In genomic region chr1:19449454-19450228, GRCh38 we compare ENCODE assay signal across 12 cellular contexts. TPM values are rescaled to one million over a fixed set of nuclear protein-coding genes. Genes with fewer than 3 reads are reported as not detected.
DNase-seq lines count a peak whose midpoint lies in the region; FAIRE-seq and TF ChIP-seq lines count a peak whose summit lies in the region.
"Had no signal": no experiment of that assay in that cellular context is flagged by ENCODE, and none has a peak within 500 bp of the region (broad histone marks: within the 10 kb centered on the region; RNA-seq: fewer than 3 reads in every experiment).

No MANE protein-coding gene starts in this region.

- peak overlapping the region; percentile 23 for H3K4me2 ChIP-seq in endothelial cell of umbilical vein (ENCODE audit: insufficient read depth, low read length)
- no peak overlapping the region for H3K4me2 ChIP-seq in parathyroid adenoma (ENCODE audit: low read length)
- H3K4me2 ChIP-seq: KMS-11 had no signal

- peaks cover 73% of the 10 kb centered on the region for H3K79me2 ChIP-seq in ACC112 (ENCODE audit: control insufficient read depth, insufficient read depth, low read length, unreplicated experiment)
- H3K79me2 ChIP-seq in endothelial cell of umbilical vein (ENCODE audit: control insufficient read depth, insufficient read depth, low read length) = peaks cover 85% of the 10 kb centered on the region
- peaks cover 33% of the 10 kb centered on the region for H3K79me2 ChIP-seq in parathyroid adenoma

- no peaks in the 10 kb centered on the region for H3K9me1 ChIP-seq in endothelial cell of umbilical vein (replicated peaks; ENCODE audit: control insufficient read depth, extremely low read depth, insufficient read depth, low read length)

- H3K4me1 ChIP-seq in ACC112 (ENCODE audit: control insufficient read depth, insufficient read depth, low read length, unreplicated experiment) (peaks cover 85% of the 10 kb centered on the region), Peyer's patch (peaks cover 9 to 87% (median 31%) of the 10 kb centered on the region in 4 donors), endothelial cell of umbilical vein (ENCODE audit: control insufficient read depth, extremely low read depth, insufficient read depth, low read length) (peaks cover 50% of the 10 kb centered on the region), parathyroid adenoma (peaks cover 8% of the 10 kb centered on the region)

- H3K27ac ChIP-seq in ACC112 (ENCODE audit: low read depth, low read length) (peak overlapping the region; percentile 95), Peyer's patch (peak overlapping the region; percentile 45 to 77 (median 66)), endothelial cell of umbilical vein (ENCODE audit: insufficient read depth, low read depth, low read length) (peak overlapping the region; percentile 68), parathyroid adenoma (peak overlapping the region; percentile 6)
- H3K27ac ChIP-seq: KMS-11, VCaP had no signal

- peak; percentile 42 for FAIRE-seq in endothelial cell of umbilical vein (lab: Jason Lieb, UNC)

- H4K20me1 ChIP-seq in endothelial cell of umbilical vein (replicated peaks; ENCODE audit: control insufficient read depth, extremely low read depth, insufficient read depth, low read length) = peaks cover 7% of the 10 kb centered on the region

- no peak for DNase-seq in Peyer's patch
- no peak for DNase-seq in endothelial cell of umbilical vein (ENCODE audit: low read depth, low spot score)
- DNase-seq in NCI-H748 (lab: John Stamatoyannopoulos, UW; ENCODE audit: unreplicated experiment) = no peak
- DNase-seq in midbrain (lab: John Stamatoyannopoulos, UW) = no peak
- no peak for DNase-seq in DMS53 (lab: John Stamatoyannopoulos, UW)
- no peak for DNase-seq in NOMO-1 (lab: John Stamatoyannopoulos, UW; ENCODE audit: unreplicated experiment in 2 of 2)
- DNase-seq: DND-41; stimulated activated CD4-positive, alpha-beta T cell treated with anti-CD3 and anti-CD28 coated beads, Interleukin-15, amount 100 ng/mL, for 24 hours had no signal

- BruUV-seq in endothelial cell of umbilical vein (replicated peaks; lab: Mats Ljungman, UMichigan) = no TSS peak

- intact Hi-C loops in endothelial cell of umbilical vein (cut with micrococcal nuclease) = no loop called here

- H3K9me3 ChIP-seq in Peyer's patch (no peaks in the 10 kb centered on the region), endothelial cell of umbilical vein (replicated peaks; ENCODE audit: control insufficient read depth, insufficient read depth, low read length) (no peaks in the 10 kb centered on the region), parathyroid adenoma (ENCODE audit: control insufficient read depth, low read length) (no peaks in the 10 kb centered on the region)

- H2AFZ ChIP-seq in ACC112 (ENCODE audit: low read length, unreplicated experiment) (no peak overlapping the region), endothelial cell of umbilical vein (ENCODE audit: low read depth, low read length) (no peak overlapping the region), parathyroid adenoma (no peak overlapping the region)

- dilution Hi-C loops in endothelial cell of umbilical vein (cut with MboI; ENCODE audit: extremely low pct_ligation_motif_present, low sequenced_read_pairs) = no loop called here

- TF ChIP-seq CTCF in Peyer's patch (IDR thresholded peaks at IDR 0.05) (no peak), endothelial cell of umbilical vein (IDR thresholded peaks at IDR 0.05; ENCODE audit: extremely low read depth in 1 of 2, insufficient read depth in 1 of 2, low read depth in 1 of 2, low read length in 2 of 2) (no peak), parathyroid adenoma (IDR thresholded peaks at IDR 0.05) (no peak)

- CTCF ChIA-PET in endothelial cell of umbilical vein (lab: Charles Lee) = interaction anchor here (0.7 to 1.4 kb wide), 6 partner anchors 19 to 147 kb away, joined by 3 to 4 read pairs (median 4); a partner anchor contains a TSS

- no peak overlapping the region; the same call in 1 of the 2 replicates for H3K4me3 ChIP-seq in ACC112 (ENCODE audit: low read depth, low read length)
- no peak overlapping the region for H3K4me3 ChIP-seq in Peyer's patch
- H3K4me3 ChIP-seq in endothelial cell of umbilical vein (replicated peaks in 1 of 3; ENCODE audit: insufficient read depth in 1 of 3, low read depth in 1 of 3, low read length in 3 of 3) = no peak overlapping the region
- no peak overlapping the region for H3K4me3 ChIP-seq in parathyroid adenoma (ENCODE audit: low read depth, low read length)

- H3K36me3 ChIP-seq in ACC112 (ENCODE audit: insufficient read depth, low read length) (no peaks in the 10 kb centered on the region), Peyer's patch (peaks cover 0 to 8% (median 0%) of the 10 kb centered on the region in 3 donors), endothelial cell of umbilical vein (ENCODE audit: control insufficient read depth in 2 of 2, extremely low read depth in 1 of 2, insufficient read depth in 2 of 2, low read length in 2 of 2) (no peaks in the 10 kb centered on the region), parathyroid adenoma (ENCODE audit: control insufficient read depth, insufficient read depth, low read length) (no peaks in the 10 kb centered on the region)

- no peak for TF ChIP-seq POLR2A in Peyer's patch (IDR thresholded peaks at IDR 0.05)
- TF ChIP-seq POLR2A in endothelial cell of umbilical vein (IDR thresholded peaks at IDR 0.05; ENCODE audit: low read depth, low read length) = no peak

- no peak overlapping the region for H3K9ac ChIP-seq in endothelial cell of umbilical vein (replicated peaks; ENCODE audit: extremely low read depth, insufficient read depth, low read length)
- no peak overlapping the region for H3K9ac ChIP-seq in parathyroid adenoma
- H3K9ac ChIP-seq: KMS-11 had no signal

- POLR2A ChIA-PET in endothelial cell of umbilical vein (lab: Charles Lee) = interaction anchor here (0.7 to 1.3 kb wide), 2 partner anchors 12 to 30 kb away, joined by 3 to 6 read pairs; no protein-coding TSS in a partner anchor

- no peaks in the 10 kb centered on the region for H3K27me3 ChIP-seq in ACC112 (ENCODE audit: insufficient read depth, low read length)
- H3K27me3 ChIP-seq in Peyer's patch = no peaks in the 10 kb centered on the region
- H3K27me3 ChIP-seq in endothelial cell of umbilical vein (ENCODE audit: control insufficient read depth in 2 of 2, insufficient read depth in 2 of 2, low read length in 2 of 2) = no peaks in the 10 kb centered on the region
- H3K27me3 ChIP-seq in parathyroid adenoma (ENCODE audit: control insufficient read depth, insufficient read depth, low read length) = no peaks in the 10 kb centered on the region

TF ChIP-seq in endothelial cell of umbilical vein, 7 proteins besides CTCF, POLR2A, EP300 and RAD21:
- TF ChIP-seq FOS (IDR thresholded peaks at IDR 0.05; ENCODE audit: borderline replicate concordance, insufficient read depth, low read length) = no peak
- no peak for TF ChIP-seq MAX (IDR thresholded peaks at IDR 0.05; ENCODE audit: insufficient read depth, insufficient read length)
- no peak for TF ChIP-seq GATA2 (IDR thresholded peaks at IDR 0.05; ENCODE audit: insufficient read depth, insufficient read length, low read depth, low read length)
- no peak for TF ChIP-seq POLR2AphosphoS5 (IDR thresholded peaks at IDR 0.05; ENCODE audit: insufficient read depth, low read depth, low read length)
- TF ChIP-seq JUN (IDR thresholded peaks at IDR 0.05; ENCODE audit: borderline replicate concordance, insufficient read depth, insufficient read length, low read depth) = no peak
- TF ChIP-seq EZH2 (IDR thresholded peaks at IDR 0.05; ENCODE audit: borderline replicate concordance, low read depth, low read length, severe bottlenecking) = no peak
- no peak for TF ChIP-seq MYC (IDR thresholded peaks at IDR 0.05; ENCODE audit: low read depth, low read length)

RNA-seq across cellular contexts. Expression of gene CAPZB, which starts 35.7 kb away (rescaled TPM):
- 100 to 1,000 TPM; 107 to 210 (median 119) TPM for total RNA-seq in Peyer's patch
- 339 and 347 TPM in 2 replicates for total RNA-seq in endothelial cell of umbilical vein
- 145 and 196 TPM in 2 replicates for polyA plus RNA-seq in endothelial cell of umbilical vein
- 324 and 349 TPM in 2 replicates for polyA plus RNA-seq in endothelial cell of umbilical vein (2011; cell fraction: cytosol; rRNA removed)
- polyA plus RNA-seq in endothelial cell of umbilical vein (2011; cell fraction: nucleus; rRNA removed) = 134 and 156 TPM in 2 replicates
- 289 and 327 TPM in 2 replicates for polyA plus RNA-seq in endothelial cell of umbilical vein (2012)
- polyA minus RNA-seq in endothelial cell of umbilical vein = 88.2 and 117 TPM in 2 replicates
- polyA minus RNA-seq in endothelial cell of umbilical vein (2011; cell fraction: cytosol; rRNA and poly(A)+ RNA removed) = 35.2 TPM
- polyA minus RNA-seq in endothelial cell of umbilical vein (2011; cell fraction: nucleus; rRNA and poly(A)+ RNA removed) = 33.1 and 43.8 TPM in 2 replicates

Comparison
In these comparisons a context has a peak if more than half of its experiments do, and no peak if none do; other contexts are left out.
1. H3K27ac ChIP-seq: peak in every context shown above with its lines; median percentile 95 in ACC112; 68 in endothelial cell of umbilical vein; 66 in Peyer's patch; 6 in parathyroid adenoma.